9 cellular contexts compared by ENCODE assay signal in genomic region chr11:94473177-94473799, GRCh38. TPM values are rescaled to one million over a fixed set of nuclear protein-coding genes. Genes with fewer than 3 reads are reported as not detected.
A peak's percentile ranks its signal among the peaks of the same experiment; 100 is the strongest.
DNase-seq lines count a peak whose midpoint lies in the region; ATAC-seq, FAIRE-seq and TF ChIP-seq lines count a peak whose summit lies in the region.
"Had no signal": no experiment of that assay in that cellular context is flagged by ENCODE, and none has a peak within 500 bp of the region (broad histone marks: within the 10 kb centered on the region; RNA-seq: fewer than 3 reads in every experiment).

No MANE protein-coding gene starts in this region.

- H3K4me3 Mint-ChIP-seq in CD14-positive monocyte (peak overlapping the region in 1 of 2 donors; percentile 68), endothelial cell (ENCODE audit: unreplicated experiment) (no peak overlapping the region)
- no peak overlapping the region for H3K4me3 Mint-ChIP-seq in activated CD8-positive, alpha-beta T cell treated with anti-CD3 and anti-CD28 coated beads for 36 hours

- DNase-seq in CD14-positive monocyte (ENCODE audit: low spot score) (no peak), PC-9 (no peak), HTR-8/SVneo (ENCODE audit: insufficient read length, low spot score) (no peak), left lobe of liver (ENCODE audit: low spot score) (no peak), endothelial cell (ENCODE audit: low spot score) (no peak)
- peak; percentile 48 for DNase-seq in activated CD8-positive, alpha-beta T cell treated with anti-CD3 and anti-CD28 coated beads for 36 hours

- H3K27me3 Mint-ChIP-seq in CD14-positive monocyte (ENCODE audit: low read depth in 3 of 3) (no peaks in the 10 kb centered on the region), endothelial cell (ENCODE audit: unreplicated experiment) (peaks cover 2% of the 10 kb centered on the region)
- no peaks in the 10 kb centered on the region for H3K27me3 Mint-ChIP-seq in activated CD8-positive, alpha-beta T cell treated with anti-CD3 and anti-CD28 coated beads for 36 hours

- H3K4me1 Mint-ChIP-seq in CD14-positive monocyte (peaks cover 25% of the 10 kb centered on the region), endothelial cell (ENCODE audit: unreplicated experiment) (no peaks in the 10 kb centered on the region)
- peaks cover 22% of the 10 kb centered on the region for H3K4me1 Mint-ChIP-seq in activated CD8-positive, alpha-beta T cell treated with anti-CD3 and anti-CD28 coated beads for 36 hours (ENCODE audit: low read depth)

- no peak for FAIRE-seq in HTR-8/SVneo (lab: Jason Lieb, UNC)

- no peaks in the 10 kb centered on the region for H3K9me2 ChIP-seq in PC-9 (ENCODE audit: insufficient read depth)

- POLR2A ChIA-PET in activated CD8-positive, alpha-beta T cell treated with anti-CD3 and anti-CD28 coated beads for 36 hours (lab: Charles Lee): no interaction called here
- POLR2A ChIA-PET in PC-9 (lab: Charles Lee; ENCODE audit: unreplicated experiment): no interaction called here

- no peaks in the 10 kb centered on the region for H3K4me1 ChIP-seq in PC-9 (replicated peaks; ENCODE audit: insufficient read depth)

- no peak overlapping the region for H3K4me3 ChIP-seq in PC-9

- peak overlapping the region; percentile 30 to 89 (median 83) for H3K27ac Mint-ChIP-seq in CD14-positive monocyte
- peak overlapping the region; percentile 57 for H3K27ac Mint-ChIP-seq in activated CD8-positive, alpha-beta T cell treated with anti-CD3 and anti-CD28 coated beads for 36 hours
- no peak overlapping the region for H3K27ac Mint-ChIP-seq in endothelial cell (ENCODE audit: unreplicated experiment)

- intact Hi-C loops in CD14-positive monocyte (cut with micrococcal nuclease): no loop called here
- intact Hi-C loops in activated CD8-positive, alpha-beta T cell treated with anti-CD3 and anti-CD28 coated beads for 36 hours (cut with micrococcal nuclease): no loop called here
- intact Hi-C loops in PC-9 (cut with micrococcal nuclease; ENCODE audit: unreplicated experiment): no loop called here

- H3K36me3 ChIP-seq in PC-9 (ENCODE audit: low read depth): peaks cover 27% of the 10 kb centered on the region

- H3K4me2 ChIP-seq in PC-9: no peak overlapping the region

- H3K9me3 ChIP-seq in PC-9 (ENCODE audit: insufficient read depth, low read depth): no peaks in the 10 kb centered on the region

- CTCF ChIA-PET in activated CD8-positive, alpha-beta T cell treated with anti-CD3 and anti-CD28 coated beads for 36 hours (lab: Charles Lee): no interaction called here
- CTCF ChIA-PET in PC-9 (lab: Charles Lee): no interaction called here

- H3K27ac ChIP-seq in PC-9: no peak overlapping the region

- no peak for TF ChIP-seq CTCF in CD14-positive monocyte (IDR thresholded peaks at IDR 0.05)
- TF ChIP-seq CTCF in activated CD8-positive, alpha-beta T cell treated with anti-CD3 and anti-CD28 coated beads for 36 hours (IDR thresholded peaks at IDR 0.05): no peak
- TF ChIP-seq CTCF in PC-9 (conservative IDR thresholded peaks at IDR 0.05): no peak
- no peak for TF ChIP-seq CTCF in endothelial cell (IDR thresholded peaks at IDR 0.05; ENCODE audit: unreplicated experiment)

- 0 out of 2 replicates have a peak, but pooled peaks cover 4% of the 10 kb centered on the region for H4K20me1 ChIP-seq in PC-9 (ENCODE audit: insufficient read depth)

- no peaks in the 10 kb centered on the region; the same call in 1 of the 2 replicates for H3F3A ChIP-seq in PC-9 (ENCODE audit: insufficient read depth, low read depth)

- H2AFZ ChIP-seq in PC-9: no peak overlapping the region

- BruUV-seq in PC-9 (replicated peaks; lab: Mats Ljungman, UMichigan): no TSS peak

- H3K79me2 ChIP-seq in PC-9 (ENCODE audit: low read depth): no peaks in the 10 kb centered on the region

- ATAC-seq in GM19438 (IDR thresholded peaks at IDR 0.05; ENCODE audit: low read depth, unreplicated experiment) (peak; percentile 81), HG03342 (IDR thresholded peaks at IDR 0.05; ENCODE audit: unreplicated experiment) (peak; percentile 76), left lobe of liver (no peak)
- ATAC-seq in activated CD8-positive, alpha-beta T cell treated with anti-CD3 and anti-CD28 coated beads for 36 hours: peak; percentile 80

- peaks cover 51 to 53% of the 10 kb centered on the region in 2 donors for H3K36me3 Mint-ChIP-seq in CD14-positive monocyte
- H3K36me3 Mint-ChIP-seq in activated CD8-positive, alpha-beta T cell treated with anti-CD3 and anti-CD28 coated beads for 36 hours (ENCODE audit: low read depth): peaks cover 46% of the 10 kb centered on the region
- H3K36me3 Mint-ChIP-seq in endothelial cell (ENCODE audit: low read depth, unreplicated experiment): no peaks in the 10 kb centered on the region

- H3K9me3 Mint-ChIP-seq in CD14-positive monocyte (no peaks in the 10 kb centered on the region), endothelial cell (ENCODE audit: unreplicated experiment) (no peaks in the 10 kb centered on the region)
- no peaks in the 10 kb centered on the region for H3K9me3 Mint-ChIP-seq in activated CD8-positive, alpha-beta T cell treated with anti-CD3 and anti-CD28 coated beads for 36 hours

- no peaks in the 10 kb centered on the region for H3K27me3 ChIP-seq in PC-9 (ENCODE audit: insufficient read depth, low read depth)

RNA-seq across cellular contexts. Expression of gene MRE11, which starts 20.4 kb away (rescaled TPM):
- polyA plus RNA-seq in CD14-positive monocyte: 10 to 100 TPM in 1 of 2 donors, 1 to 10 TPM in 1; 7.8 to 12.1 TPM
- total RNA-seq in activated CD8-positive, alpha-beta T cell treated with anti-CD3 and anti-CD28 coated beads for 36 hours: 10 to 100 TPM; 38.3 to 42.0 TPM
- 40.3 and 41.1 TPM in 2 replicates for total RNA-seq in PC-9 (2021)
- total RNA-seq in left lobe of liver: 3.9 TPM
- 17.1 TPM for total RNA-seq in endothelial cell (ENCODE audit: unreplicated experiment)

RNA-seq across cellular contexts. Expression of gene ANKRD49, which starts 20.5 kb away (rescaled TPM):
- 10 to 100 TPM; 12.8 to 13.1 TPM for polyA plus RNA-seq in CD14-positive monocyte
- 10 to 100 TPM; 17.9 to 19.1 TPM for total RNA-seq in activated CD8-positive, alpha-beta T cell treated with anti-CD3 and anti-CD28 coated beads for 36 hours
- total RNA-seq in PC-9 (2021): 8.7 and 12.7 TPM in 2 replicates
- 4.3 TPM for total RNA-seq in left lobe of liver
- 8.1 TPM for total RNA-seq in endothelial cell (ENCODE audit: unreplicated experiment)

RNA-seq across cellular contexts. Expression of gene C11orf97, which starts 39.0 kb away (rescaled TPM):
- not detected for polyA plus RNA-seq in CD14-positive monocyte
- total RNA-seq in activated CD8-positive, alpha-beta T cell treated with anti-CD3 and anti-CD28 coated beads for 36 hours: not detected
- not detected in 2 replicates for total RNA-seq in PC-9 (2021)
- total RNA-seq in left lobe of liver: 0.35 TPM
- not detected for total RNA-seq in endothelial cell (ENCODE audit: unreplicated experiment)
- total RNA-seq: Daoy had no signal
